8 cellular contexts compared by ENCODE assay signal in genomic region chr2:200525882-200526651, GRCh38. TPM values are rescaled to one million over a fixed set of nuclear protein-coding genes. Genes with fewer than 3 reads are reported as not detected.
DNase-seq lines count a peak whose midpoint lies in the region; ATAC-seq and TF ChIP-seq lines count a peak whose summit lies in the region.

TSS of gene SGO2 (plus strand) at chr2:200526207. CDS start at chr2:200532976, 6,769 bp downstream.

- peak within 1 kb of the TSS; percentile 84 for H3K4me2 ChIP-seq in smooth muscle cell

- peaks cover 10% of the 10 kb centered on the region for H3K27me3 ChIP-seq in smooth muscle cell (ENCODE audit: low read depth)

- intact Hi-C loops in activated B cell treated with CpG ODN at 0.5 μM for 24 hours (cut with micrococcal nuclease): loop anchor here (1.0 to 10.0 kb wide), 9 partner anchors 16 to 1741 kb away; partner anchors contain the start of genes BZW1, C2orf69, CLK1 and FZD7

- peak; percentile 13; the same call in 1 of the 2 replicates for TF ChIP-seq CTCF in AG10803 (conservative IDR thresholded peaks at IDR 0.05; ENCODE audit: low read length)
- no peak for TF ChIP-seq CTCF in activated B cell treated with CpG ODN at 0.5 μM for 24 hours (IDR thresholded peaks at IDR 0.05)
- no peak for TF ChIP-seq CTCF in smooth muscle cell (IDR thresholded peaks at IDR 0.05; ENCODE audit: borderline replicate concordance, insufficient read depth, poor library complexity, severe bottlenecking)

- H3K79me2 ChIP-seq in smooth muscle cell (ENCODE audit: low read depth): peaks cover 23% of the 10 kb centered on the region

- H3K4me3 ChIP-seq in AG10803 (ENCODE audit: low read length) (peak within 1 kb of the TSS; percentile 92), smooth muscle cell (peak within 1 kb of the TSS; percentile 83)

- ATAC-seq in GM19035 (IDR thresholded peaks at IDR 0.05; ENCODE audit: unreplicated experiment) (peak; percentile 99), HG03342 (IDR thresholded peaks at IDR 0.05; ENCODE audit: unreplicated experiment) (peak; percentile 100), activated B cell treated with CpG ODN at 0.5 μM for 24 hours (ENCODE audit: low read depth) (peak; percentile 100)

- H3K36me3 ChIP-seq in smooth muscle cell (ENCODE audit: low read depth): no peaks in the 10 kb centered on the region

- H3K27ac ChIP-seq in caudate nucleus (ENCODE audit: low read depth, low read length) (no peak within 1 kb of the TSS), smooth muscle cell (ENCODE audit: low read depth) (peak within 1 kb of the TSS; percentile 56)

- CTCF ChIA-PET in activated B cell treated with CpG ODN at 0.5 μM for 24 hours (lab: Charles Lee): interaction anchor here (0.7 to 2.9 kb wide), 2 partner anchors 16 to 18 kb away, joined by 3 to 14 read pairs; partner anchors contain the start of gene KCTD18

- POLR2A ChIA-PET in activated B cell treated with CpG ODN at 0.5 μM for 24 hours (lab: Charles Lee): interaction anchor here (0.7 to 3.0 kb wide), 4 partner anchors 14 to 338 kb away, joined by 3 to 21 read pairs (median 3); partner anchors contain the start of gene KCTD18

- no peaks in the 10 kb centered on the region for H3K4me1 ChIP-seq in smooth muscle cell (ENCODE audit: low read depth)

- peak within 1 kb of the TSS; percentile 80 for H3K27ac Mint-ChIP-seq in activated B cell treated with CpG ODN at 0.5 μM for 24 hours

- H3K9me3 ChIP-seq in smooth muscle cell (replicated peaks; ENCODE audit: low read depth): no peaks in the 10 kb centered on the region

- DNase-seq in AG10803 (ENCODE audit: low read depth): peak; percentile 90
- peak; percentile 92 for DNase-seq in NCI-H345 treated with DMSO at 0.1 percent for 48 hours (lab: John Stamatoyannopoulos, UW; ENCODE audit: unreplicated experiment)
- DNase-seq in activated B cell treated with CpG ODN at 0.5 μM for 24 hours: peak; percentile 90
- peak; percentile 16 to 97 (median 90) for DNase-seq in caudate nucleus (lab: John Stamatoyannopoulos, UW)
- DNase-seq in iPS-NIHi11 (ENCODE audit: low spot score): peak; percentile 98
- DNase-seq in smooth muscle cell (lab: John Stamatoyannopoulos, UW; ENCODE audit: unreplicated experiment): peak; percentile 69

- peaks cover 5% of the 10 kb centered on the region for H3K27me3 Mint-ChIP-seq in activated B cell treated with CpG ODN at 0.5 μM for 24 hours

- peaks cover 14% of the 10 kb centered on the region for H3K4me1 Mint-ChIP-seq in activated B cell treated with CpG ODN at 0.5 μM for 24 hours

- peaks cover 2% of the 10 kb centered on the region for H3K36me3 Mint-ChIP-seq in activated B cell treated with CpG ODN at 0.5 μM for 24 hours (ENCODE audit: low read depth)

- WGBS in smooth muscle cell (ENCODE audit: low lambda C conversion rate): 2% methylated on average over 55 of the region's 56 CpGs

- no peaks in the 10 kb centered on the region for H3F3A ChIP-seq in smooth muscle cell (ENCODE audit: low read depth)

- peak within 1 kb of the TSS; percentile 95 for H3K4me3 Mint-ChIP-seq in activated B cell treated with CpG ODN at 0.5 μM for 24 hours

- peak within 1 kb of the TSS; percentile 94 for H2AFZ ChIP-seq in smooth muscle cell (ENCODE audit: low read depth)

- no peaks in the 10 kb centered on the region for H4K20me1 ChIP-seq in smooth muscle cell (ENCODE audit: low read depth)

- no peaks in the 10 kb centered on the region for H3K9me3 Mint-ChIP-seq in activated B cell treated with CpG ODN at 0.5 μM for 24 hours

- peak within 1 kb of the TSS; percentile 79 for H3K9ac ChIP-seq in smooth muscle cell (ENCODE audit: low read depth)

RNA-seq across cellular contexts. Expression of gene SGO2, which starts in this region (rescaled TPM):
- total RNA-seq in activated B cell treated with CpG ODN at 0.5 μM for 24 hours (3.3 and 3.8 TPM in 2 replicates), smooth muscle cell (7.5 and 9.6 TPM in 2 replicates)
- polyA plus RNA-seq in smooth muscle cell: 7.1 and 8.7 TPM in 2 replicates
